ENCODE assay signal across 16 cellular contexts in genomic region chr15:77985031-77985930, GRCh38.
"Had no signal": no experiment of that assay in that cellular context is flagged by ENCODE, and none has a peak within 500 bp of the region (broad histone marks: within the 10 kb centered on the region; RNA-seq: fewer than 3 reads in every experiment).

No MANE protein-coding gene starts in this region.

- H3K4me3 Mint-ChIP-seq: activated CD8-positive, alpha-beta memory T cell treated with anti-CD3 and anti-CD28 coated beads, Interleukin-2, amount 10 ng/mL, durations not matched to agents 7 days and 5 days; activated naive CD8-positive, alpha-beta T cell treated with anti-CD3 and anti-CD28 coated beads, Interleukin-2, amount 50 U/mL, for 24 hours; activated T-cell treated with anti-CD3 and anti-CD28 coated beads, Interleukin-2, amount 50 U/mL, for 4 hours; naive B cell; stimulated activated naive CD8-positive, alpha-beta T cell treated with anti-CD3 and anti-CD28 coated beads, Interleukin-15, Interleukin-2, amounts not matched to agents 100 ng/mL and 50 ng/mL, for 24 hours; T-helper 2 cell treated with Interferon-gamma antibody and Interleukin-4, amounts not matched to agents 5 μg/mL and 100 μg/mL, for 36 hours had no signal

- ATAC-seq: activated CD4-positive, CD25-positive, alpha-beta regulatory T cell treated with anti-CD3 and anti-CD28 coated beads, Interleukin-2, amount 50 U/mL, for 24 hours; activated CD8-positive, alpha-beta memory T cell treated with anti-CD3 and anti-CD28 coated beads, Interleukin-2, amount 10 ng/mL, durations not matched to agents 7 days and 5 days; activated naive CD8-positive, alpha-beta T cell treated with anti-CD3 and anti-CD28 coated beads, Interleukin-2, amount 50 U/mL, for 24 hours; activated T-cell treated with anti-CD3 and anti-CD28 coated beads, Interleukin-2, amount 50 U/mL, for 4 hours; gastroesophageal sphincter had no signal

- H3K9me3 Mint-ChIP-seq: activated naive CD8-positive, alpha-beta T cell treated with anti-CD3 and anti-CD28 coated beads, Interleukin-2, amount 50 U/mL, for 24 hours; activated T-cell treated with anti-CD3 and anti-CD28 coated beads, Interleukin-2, amount 50 U/mL, for 4 hours; naive B cell; stimulated activated naive CD8-positive, alpha-beta T cell treated with anti-CD3 and anti-CD28 coated beads, Interleukin-15, Interleukin-2, amounts not matched to agents 100 ng/mL and 50 ng/mL, for 24 hours; T-helper 2 cell treated with Interferon-gamma antibody and Interleukin-4, amounts not matched to agents 5 μg/mL and 100 μg/mL, for 36 hours had no signal

- H3K27ac Mint-ChIP-seq: activated CD8-positive, alpha-beta memory T cell treated with anti-CD3 and anti-CD28 coated beads, Interleukin-2, amount 10 ng/mL, durations not matched to agents 7 days and 5 days; activated naive CD8-positive, alpha-beta T cell treated with anti-CD3 and anti-CD28 coated beads, Interleukin-2, amount 50 U/mL, for 24 hours; naive B cell; stimulated activated naive CD8-positive, alpha-beta T cell treated with anti-CD3 and anti-CD28 coated beads, Interleukin-15, Interleukin-2, amounts not matched to agents 100 ng/mL and 50 ng/mL, for 24 hours; T-helper 2 cell treated with Interferon-gamma antibody and Interleukin-4, amounts not matched to agents 5 μg/mL and 100 μg/mL, for 36 hours had no signal

- H3K27me3 Mint-ChIP-seq: stimulated activated naive CD8-positive, alpha-beta T cell treated with anti-CD3 and anti-CD28 coated beads, Interleukin-15, Interleukin-2, amounts not matched to agents 100 ng/mL and 50 ng/mL, for 24 hours had no signal

- H3K36me3 ChIP-seq: ascending aorta, gastroesophageal sphincter, right atrium auricular region, thoracic aorta, vagina had no signal

- H3K4me3 ChIP-seq: ascending aorta, gastroesophageal sphincter, right atrium auricular region, smooth muscle cell, thoracic aorta, vagina had no signal

- H3K36me3 Mint-ChIP-seq: activated CD8-positive, alpha-beta memory T cell treated with anti-CD3 and anti-CD28 coated beads, Interleukin-2, amount 10 ng/mL, durations not matched to agents 7 days and 5 days; naive B cell had no signal

- H3K27me3 ChIP-seq: ascending aorta, gastroesophageal sphincter, right atrium auricular region, vagina had no signal

- H3K9me3 ChIP-seq: ascending aorta, gastroesophageal sphincter, right atrium auricular region, thoracic aorta, vagina had no signal

- DNase-seq: activated CD4-positive, alpha-beta T cell treated with anti-CD3 and anti-CD28 coated beads, Interleukin-2, amount 50 U/mL, for 48 hours; activated CD8-positive, alpha-beta memory T cell treated with anti-CD3 and anti-CD28 coated beads, Interleukin-2, amount 10 ng/mL, durations not matched to agents 7 days and 5 days; activated naive CD8-positive, alpha-beta T cell treated with anti-CD3 and anti-CD28 coated beads, Interleukin-2, amount 50 U/mL, for 24 hours; activated T-cell treated with anti-CD3 and anti-CD28 coated beads, Interleukin-2, amount 50 U/mL, for 4 hours; midbrain; naive B cell; stimulated activated CD4-positive, alpha-beta T cell treated with anti-CD3 and anti-CD28 coated beads, Interleukin-2, amount 100 ng/mL, for 24 hours had no signal
